1 cellular context compared by ENCODE assay signal in genomic region chr12:46483572-46484395, GRCh38.
TF ChIP-seq lines count a peak whose summit lies in the region.

No MANE protein-coding gene starts in this region.

TF ChIP-seq in HepG2, 621 proteins besides CTCF, POLR2A, EP300 and RAD21 (continued from another document and continues in another):
- TF ChIP-seq HNF1A (IDR thresholded peaks at IDR 0.05; ENCODE audit: low read depth) (peak; percentile 23; the same call in 1 of the 2 replicates), HNF1A (CRISPR knock-in tag; IDR thresholded peaks at IDR 0.05; ENCODE audit: borderline replicate concordance) (peak; percentile 39; the same call in 1 of the 2 replicates), MBNL3 (CRISPR knock-in tag; conservative IDR thresholded peaks at IDR 0.05) (no peak), ZNF234 (CRISPR knock-in tag; conservative IDR thresholded peaks at IDR 0.05) (no peak), TIGD3 (CRISPR knock-in tag; IDR thresholded peaks at IDR 0.05; ENCODE audit: borderline replicate concordance) (no peak), FOXJ3 (CRISPR knock-in tag; IDR thresholded peaks at IDR 0.05; ENCODE audit: borderline replicate concordance) (peak; percentile 63; the same call in 1 of the 2 replicates), ZNF180 (CRISPR knock-in tag; IDR thresholded peaks at IDR 0.05; ENCODE audit: borderline replicate concordance, low read depth) (no peak), ARHGAP35 (CRISPR knock-in tag; IDR thresholded peaks at IDR 0.05; ENCODE audit: borderline replicate concordance) (no peak), ZNF558 (CRISPR knock-in tag; IDR thresholded peaks at IDR 0.05; ENCODE audit: borderline replicate concordance) (no peak), ZBTB34 (CRISPR knock-in tag; IDR thresholded peaks at IDR 0.05) (no peak), ZSCAN25 (CRISPR knock-in tag; IDR thresholded peaks at IDR 0.05) (no peak), THYN1 (CRISPR knock-in tag; IDR thresholded peaks at IDR 0.05; ENCODE audit: borderline replicate concordance, low read depth) (no peak), MAX (IDR thresholded peaks at IDR 0.05) (no peak), ZBTB44 (CRISPR knock-in tag; IDR thresholded peaks at IDR 0.05) (no peak), PAF1 (CRISPR knock-in tag; IDR thresholded peaks at IDR 0.05) (no peak), KMT2B (CRISPR knock-in tag; IDR thresholded peaks at IDR 0.05) (peak; percentile 9; the same call in 1 of the 2 replicates), GLMP (CRISPR knock-in tag; IDR thresholded peaks at IDR 0.05; ENCODE audit: borderline replicate concordance) (no peak), ZNF10 (CRISPR knock-in tag; IDR thresholded peaks at IDR 0.05; ENCODE audit: borderline replicate concordance, low read depth) (no peak), ZNF670 (CRISPR knock-in tag; IDR thresholded peaks at IDR 0.05; ENCODE audit: borderline replicate concordance) (peak; percentile 41; the same call in 1 of the 2 replicates), POLR2AphosphoS5 (IDR thresholded peaks at IDR 0.05; ENCODE audit: low read depth, low read length) (0 out of 2 replicates have a peak, but pooled peaks have one; percentile 22), HES4 (CRISPR knock-in tag; IDR thresholded peaks at IDR 0.05; ENCODE audit: borderline replicate concordance) (no peak), ZNF720 (CRISPR knock-in tag; IDR thresholded peaks at IDR 0.05) (no peak), HOMEZ (CRISPR knock-in tag; IDR thresholded peaks at IDR 0.05; ENCODE audit: low read depth) (peak; percentile 89), MIER3 (CRISPR knock-in tag; IDR thresholded peaks at IDR 0.05; ENCODE audit: borderline replicate concordance) (peak; percentile 83; the same call in 1 of the 2 replicates), FUBP1 (CRISPR knock-in tag; IDR thresholded peaks at IDR 0.05; ENCODE audit: borderline replicate concordance) (no peak), ZNF280D (CRISPR knock-in tag; IDR thresholded peaks at IDR 0.05) (no peak), KLF16 (CRISPR knock-in tag; IDR thresholded peaks at IDR 0.05) (peak in 1 of 2 experiments; percentile 76; a peak in 2 of 4 replicates), AHR (CRISPR knock-in tag; IDR thresholded peaks at IDR 0.05) (no peak), THRA (CRISPR knock-in tag; IDR thresholded peaks at IDR 0.05; ENCODE audit: borderline replicate concordance) (peak; percentile 77; the same call in 1 of the 2 replicates), ZMYM2 (CRISPR knock-in tag; IDR thresholded peaks at IDR 0.05) (no peak), FOXM1 (CRISPR knock-in tag; IDR thresholded peaks at IDR 0.05) (no peak), ONECUT2 (CRISPR knock-in tag; IDR thresholded peaks at IDR 0.05) (no peak), TEAD3 (CRISPR knock-in tag; optimal IDR thresholded peaks at IDR 0.05; ENCODE audit: borderline replicate concordance) (peak; percentile 55), LCORL (IDR thresholded peaks at IDR 0.05) (no peak), LCORL (CRISPR knock-in tag; IDR thresholded peaks at IDR 0.05) (peak; percentile 60; the same call in 1 of the 2 replicates), ZNF354B (CRISPR knock-in tag; IDR thresholded peaks at IDR 0.05) (no peak), RBFOX2 (IDR thresholded peaks at IDR 0.05; ENCODE audit: low read depth, low read length) (peak; percentile 37; the same call in 1 of the 2 replicates), ZNF432 (CRISPR knock-in tag; IDR thresholded peaks at IDR 0.05; ENCODE audit: borderline replicate concordance) (no peak), ZNF121 (CRISPR knock-in tag; IDR thresholded peaks at IDR 0.05) (no peak), ZBTB42 (CRISPR knock-in tag; IDR thresholded peaks at IDR 0.05) (no peak), IRF1 (CRISPR knock-in tag; IDR thresholded peaks at IDR 0.05; ENCODE audit: low read depth) (no peak), RCOR2 (CRISPR knock-in tag; IDR thresholded peaks at IDR 0.05) (peak; percentile 92), ZMYM4 (CRISPR knock-in tag; IDR thresholded peaks at IDR 0.05) (peak; percentile 73; the same call in 1 of the 2 replicates), CHD2 (IDR thresholded peaks at IDR 0.05; ENCODE audit: low read depth, low read length) (no peak), KDM5A (IDR thresholded peaks at IDR 0.05; ENCODE audit: borderline replicate concordance, low read length) (no peak), ZMYM3 (CRISPR knock-in tag; IDR thresholded peaks at IDR 0.05) (no peak)
